Comparison of ENCODE assay signal across 8 cellular contexts in genomic region chr7:37208528-37208927, GRCh38.
DNase-seq lines count a peak whose midpoint lies in the region; ATAC-seq and TF ChIP-seq lines count a peak whose summit lies in the region.

No MANE protein-coding gene starts in this region.

- no peak for DNase-seq in BJ (ENCODE audit: low read depth)
- peak; percentile 39 for DNase-seq in NCI-H2171 (lab: John Stamatoyannopoulos, UW)
- DNase-seq in activated gamma-delta T cell treated with anti-CD3 and anti-CD28 coated beads, Interleukin-2, amount 50 U/mL, for 16 hours (ENCODE audit: low read depth): peak; percentile 4
- DNase-seq in cardiac muscle cell (ENCODE audit: low read depth in 1 of 2, low spot score in 1 of 2): peak; percentile 71 to 96
- peak in 7 of 10 donors; percentile 50 to 93 (median 69) for DNase-seq in posterior cingulate gyrus
- no peak for DNase-seq in stimulated activated CD4-positive, alpha-beta T cell treated with anti-CD3 and anti-CD28 coated beads, Interleukin-2, amount 100 ng/mL, for 48 hours

- H3K27me3 ChIP-seq in BJ (ENCODE audit: control insufficient read depth, insufficient read depth, low read length): no peaks in the 10 kb centered on the region
- H3K27me3 ChIP-seq in cardiac muscle cell: no peaks in the 10 kb centered on the region

- no peaks in the 10 kb centered on the region for H3K9me3 ChIP-seq in cardiac muscle cell (ENCODE audit: low read depth)

- CTCF ChIA-PET in BJ (lab: Yijun Ruan, JAX): interaction anchor here (0.7 to 2.8 kb wide), 7 partner anchors 10 to 629 kb away, joined by 3 to 13 read pairs (median 4); no protein-coding TSS in a partner anchor

- peak overlapping the region; percentile 35 for H3K27ac ChIP-seq in cardiac muscle cell

- peaks cover 9% of the 10 kb centered on the region for H3K4me1 ChIP-seq in cardiac muscle cell (ENCODE audit: low read depth)

- intact Hi-C loops in posterior cingulate gyrus (cut with DNase I): loop anchor here (2.0 to 10.0 kb wide), 4 partner anchors 76 to 624 kb away; no protein-coding TSS in a partner anchor

- TF ChIP-seq CTCF in BJ (IDR thresholded peaks at IDR 0.05; ENCODE audit: insufficient read depth, low read depth, low read length): peak; percentile 50
- TF ChIP-seq CTCF in cardiac muscle cell (IDR thresholded peaks at IDR 0.05; ENCODE audit: low read depth, low read length): peak; percentile 61

- H3K4me3 ChIP-seq in BJ (ENCODE audit: low read depth, low read length) (no peak overlapping the region), cardiac muscle cell (no peak overlapping the region)

- H3K36me3 ChIP-seq in BJ (ENCODE audit: control insufficient read depth, insufficient read depth, low read length) (no peaks in the 10 kb centered on the region), cardiac muscle cell (no peaks in the 10 kb centered on the region)

- POLR2A ChIA-PET in BJ (lab: Charles Lee): interaction anchor here (0.5 kb wide), 1 partner anchor 33 kb away, joined by 4 read pairs; no protein-coding TSS in a partner anchor

- peak; percentile 72 for ATAC-seq in GM18499 (IDR thresholded peaks at IDR 0.05; ENCODE audit: insufficient read depth, unreplicated experiment)
- ATAC-seq in HG02870 (IDR thresholded peaks at IDR 0.05; ENCODE audit: unreplicated experiment): peak; percentile 76

Comparison
In these comparisons a context has a peak if more than half of its experiments do, and no peak if none do; other contexts are left out.
1. DNase-seq: peak in NCI-H2171 (single experiment), activated gamma-delta T cell treated with anti-CD3 and anti-CD28 coated beads, Interleukin-2, amount 50 U/mL, for 16 hours (single experiment), cardiac muscle cell (2 of 2) and posterior cingulate gyrus (7 of 10); none in BJ (single experiment) and stimulated activated CD4-positive, alpha-beta T cell treated with anti-CD3 and anti-CD28 coated beads, Interleukin-2, amount 100 ng/mL, for 48 hours (0 of 2).